19 cellular contexts compared by ENCODE assay signal in genomic region chr7:7522421-7522820, GRCh38. TPM values are rescaled to one million over a fixed set of nuclear protein-coding genes. Genes with fewer than 3 reads are reported as not detected.
DNase-seq lines count a peak whose midpoint lies in the region; ATAC-seq and TF ChIP-seq lines count a peak whose summit lies in the region.
"Had no signal": no experiment of that assay in that cellular context is flagged by ENCODE, and none has a peak within 500 bp of the region (broad histone marks: within the 10 kb centered on the region; RNA-seq: fewer than 3 reads in every experiment).

No MANE protein-coding gene starts in this region.

- H3K27me3 Mint-ChIP-seq in stimulated activated naive CD8-positive, alpha-beta T cell treated with anti-CD3 and anti-CD28 coated beads, Interleukin-15, amount 100 ng/mL, for 72 hours = no peaks in the 10 kb centered on the region
- H3K27me3 Mint-ChIP-seq in neural progenitor cell (ENCODE audit: insufficient read depth, low read depth) (no peaks in the 10 kb centered on the region), Calu3 (ENCODE audit: unreplicated experiment) (no peaks in the 10 kb centered on the region)

- in situ Hi-C loops in GM23248 (cut with MboI) = no loop called here

- BruUV-seq in Calu3 (replicated peaks; lab: Mats Ljungman, UMichigan) = no TSS peak

- H3F3A ChIP-seq in GM23248 (ENCODE audit: insufficient read depth) (no peaks in the 10 kb centered on the region), neural progenitor cell (ENCODE audit: low read depth) (no peaks in the 10 kb centered on the region)

- H4K20me1 ChIP-seq in GM23248 (ENCODE audit: insufficient read depth) = no peaks in the 10 kb centered on the region
- H4K20me1 ChIP-seq in neural progenitor cell (ENCODE audit: low read depth) = no peaks in the 10 kb centered on the region
- H4K20me1 ChIP-seq: BLaER1 treated with 17β-estradiol and CSF1 and Interleukin-3, amounts not matched to agents 10 nM and 100 nM had no signal

- H3K4me3 Mint-ChIP-seq in stimulated activated naive CD8-positive, alpha-beta T cell treated with anti-CD3 and anti-CD28 coated beads, Interleukin-15, amount 100 ng/mL, for 72 hours = no peak overlapping the region
- H3K4me3 Mint-ChIP-seq in neural progenitor cell (no peak overlapping the region), Calu3 (ENCODE audit: low read depth, unreplicated experiment) (no peak overlapping the region)
- H3K4me3 Mint-ChIP-seq: HFFc6 had no signal

- no peak overlapping the region for H3K4me2 ChIP-seq in GM23248 (ENCODE audit: unreplicated experiment)
- no peak overlapping the region for H3K4me2 ChIP-seq in neural progenitor cell
- H3K4me2 ChIP-seq: A549; BLaER1 treated with 17β-estradiol and CSF1 and Interleukin-3, amounts not matched to agents 10 nM and 100 nM had no signal

- H3K36me3 ChIP-seq in GM23248 (ENCODE audit: low read depth) (no peaks in the 10 kb centered on the region), neural progenitor cell (no peaks in the 10 kb centered on the region)
- H3K36me3 ChIP-seq: BLaER1 treated with 17β-estradiol and CSF1 and Interleukin-3, amounts not matched to agents 10 nM and 100 nM had no signal

- H3K27me3 ChIP-seq in GM23248 (replicated peaks; ENCODE audit: insufficient read depth) (no peaks in the 10 kb centered on the region), neural progenitor cell (no peaks in the 10 kb centered on the region)
- H3K27me3 ChIP-seq: BLaER1 treated with 17β-estradiol and CSF1 and Interleukin-3, amounts not matched to agents 10 nM and 100 nM had no signal

- no peak overlapping the region for H2AFZ ChIP-seq in GM23248
- H2AFZ ChIP-seq in neural progenitor cell (replicated peaks) = no peak overlapping the region

- no peaks in the 10 kb centered on the region for H3K9me3 Mint-ChIP-seq in stimulated activated naive CD8-positive, alpha-beta T cell treated with anti-CD3 and anti-CD28 coated beads, Interleukin-15, amount 100 ng/mL, for 72 hours
- no peaks in the 10 kb centered on the region for H3K9me3 Mint-ChIP-seq in neural progenitor cell
- no peaks in the 10 kb centered on the region for H3K9me3 Mint-ChIP-seq in Calu3 (ENCODE audit: low read depth, unreplicated experiment)
- H3K9me3 Mint-ChIP-seq: CD4-positive, CD25-positive, alpha-beta regulatory T cell; HFFc6 had no signal

- H3K79me2 ChIP-seq in GM23248 (ENCODE audit: insufficient read depth) (no peaks in the 10 kb centered on the region), neural progenitor cell (ENCODE audit: low read depth) (no peaks in the 10 kb centered on the region)

- peak; percentile 24 for DNase-seq in GM23248
- DNase-seq in amniotic epithelial cell (ENCODE audit: low read depth) = peak; percentile 57
- peak; percentile 26 to 38 for DNase-seq in foreskin fibroblast
- DNase-seq in stimulated activated naive CD8-positive, alpha-beta T cell treated with anti-CD3 and anti-CD28 coated beads, Interleukin-15, amount 100 ng/mL, for 72 hours = no peak
- no peak for DNase-seq in neural progenitor cell (ENCODE audit: low spot score)
- DNase-seq in Calu3 = no peak
- DNase-seq: CD4-positive, CD25-positive, alpha-beta regulatory T cell; DMS 273 treated with DMSO at 0.1 percent for 48 hours; GOT3; HCEC 1CT; HFFc6 had no signal

- H3K36me3 Mint-ChIP-seq in neural progenitor cell (no peaks in the 10 kb centered on the region), Calu3 (ENCODE audit: insufficient read depth, unreplicated experiment) (no peaks in the 10 kb centered on the region)
- H3K36me3 Mint-ChIP-seq: CD4-positive, CD25-positive, alpha-beta regulatory T cell had no signal

- H3K4me1 ChIP-seq in GM23248 (ENCODE audit: insufficient read depth) = no peaks in the 10 kb centered on the region
- no peaks in the 10 kb centered on the region for H3K4me1 ChIP-seq in neural progenitor cell
- H3K4me1 ChIP-seq: BLaER1 treated with 17β-estradiol and CSF1 and Interleukin-3, amounts not matched to agents 10 nM and 100 nM had no signal

- intact Hi-C loops in Calu3 (cut with micrococcal nuclease; ENCODE audit: unreplicated experiment) = no loop called here

- 70 to 80% methylated on average over 3 of the region's 3 CpGs for WGBS in GM23248 (ENCODE audit: low coverage in 1 of 2, low lambda C conversion rate in 2 of 2, missing lambda C conversion rate in 2 of 2), 2 experiments

- no peak for ATAC-seq in HG02610 (IDR thresholded peaks at IDR 0.05; ENCODE audit: unreplicated experiment)
- no peak for ATAC-seq in stimulated activated naive CD8-positive, alpha-beta T cell treated with anti-CD3 and anti-CD28 coated beads, Interleukin-15, amount 100 ng/mL, for 72 hours
- ATAC-seq: A549, GM12878, K562 had no signal

- no peaks in the 10 kb centered on the region for H3K4me1 Mint-ChIP-seq in stimulated activated naive CD8-positive, alpha-beta T cell treated with anti-CD3 and anti-CD28 coated beads, Interleukin-15, amount 100 ng/mL, for 72 hours
- H3K4me1 Mint-ChIP-seq in neural progenitor cell (no peaks in the 10 kb centered on the region), Calu3 (ENCODE audit: low read depth, unreplicated experiment) (peaks cover 44% of the 10 kb centered on the region)
- H3K4me1 Mint-ChIP-seq: CD4-positive, CD25-positive, alpha-beta regulatory T cell had no signal

- H3K27ac ChIP-seq in GM23248 = no peak overlapping the region
- no peak overlapping the region for H3K27ac ChIP-seq in neural progenitor cell
- H3K27ac ChIP-seq: A549; BLaER1 treated with 17β-estradiol and CSF1 and Interleukin-3, amounts not matched to agents 10 nM and 100 nM; HL-60 had no signal

- H3K9me2 ChIP-seq in GM23248 (ENCODE audit: insufficient read depth) = no peaks in the 10 kb centered on the region

- H3K9ac ChIP-seq in GM23248 (no peak overlapping the region), neural progenitor cell (no peak overlapping the region)
- H3K9ac ChIP-seq: BLaER1 treated with 17β-estradiol and CSF1 and Interleukin-3, amounts not matched to agents 10 nM and 100 nM had no signal

- TF ChIP-seq CTCF in foreskin fibroblast (IDR thresholded peaks at IDR 0.05; ENCODE audit: low read depth, low read length) = no peak
- TF ChIP-seq CTCF in neural progenitor cell (IDR thresholded peaks at IDR 0.05) = no peak
- no peak for TF ChIP-seq CTCF in Calu3 (IDR thresholded peaks at IDR 0.05; ENCODE audit: unreplicated experiment)

- H3K27ac Mint-ChIP-seq in stimulated activated naive CD8-positive, alpha-beta T cell treated with anti-CD3 and anti-CD28 coated beads, Interleukin-15, amount 100 ng/mL, for 72 hours = no peak overlapping the region
- H3K27ac Mint-ChIP-seq in neural progenitor cell (no peak overlapping the region), Calu3 (ENCODE audit: unreplicated experiment) (no peak overlapping the region)
- H3K27ac Mint-ChIP-seq: CD4-positive, CD25-positive, alpha-beta regulatory T cell; HFFc6 had no signal

- CTCF ChIA-PET in Calu3 (lab: Charles Lee) = interaction anchor here (0.6 to 0.7 kb wide), 2 partner anchors 693 to 964 kb away, joined by 3 to 4 read pairs; no protein-coding TSS in a partner anchor

- H3K4me3 ChIP-seq in GM23248 (no peak overlapping the region), foreskin fibroblast (ENCODE audit: low read depth in 1 of 2, low read length in 2 of 2) (no peak overlapping the region), neural progenitor cell (no peak overlapping the region)
- H3K4me3 ChIP-seq: A549; BLaER1 treated with 17β-estradiol and CSF1 and Interleukin-3, amounts not matched to agents 10 nM and 100 nM; GM12878; K562 had no signal

- H3K9me3 ChIP-seq in GM23248 (ENCODE audit: low read depth) (no peaks in the 10 kb centered on the region), neural progenitor cell (ENCODE audit: low read depth) (no peaks in the 10 kb centered on the region)
- H3K9me3 ChIP-seq: A549; BLaER1 treated with 17β-estradiol and CSF1 and Interleukin-3, amounts not matched to agents 10 nM and 100 nM had no signal

RNA-seq across cellular contexts. Expression of gene COL28A1, which starts 13.3 kb away (rescaled TPM):
- total RNA-seq in GM23248 (2014; rRNA removed; shearing (Covaris generic)) = not detected in 2 replicates
- polyA plus RNA-seq in GM23248 (2016; fragmentation: Nextera tagmentation; extraction: Ambion mirVana) = not detected in 2 replicates
- total RNA-seq in neural progenitor cell (ENCODE audit: low replicate concordance) (0.43 and 0.60 TPM in 2 replicates), Calu3 (2022) (1.3 and 3.2 TPM in 2 replicates)
- total RNA-seq: Daoy, G401, GM12878 had no signal
- polyA plus RNA-seq: CD4-positive, CD25-positive, alpha-beta regulatory T cell had no signal

RNA-seq across cellular contexts. Expression of gene MIOS, which starts 44.3 kb away (rescaled TPM):
- total RNA-seq in GM23248 (2014; rRNA removed; shearing (Covaris generic)) = 29.7 and 47.8 TPM in 2 replicates
- 12.4 and 13.3 TPM in 2 replicates for polyA plus RNA-seq in GM23248 (2016; fragmentation: Nextera tagmentation; extraction: Ambion mirVana)
- 62.0 and 62.2 TPM in 2 replicates for total RNA-seq in neural progenitor cell (ENCODE audit: low replicate concordance)
- total RNA-seq in Calu3 (2022) = 38.2 and 46.5 TPM in 2 replicates

Comparison
In these comparisons a context has a peak if more than half of its experiments do, and no peak if none do; other contexts are left out.
1. DNase-seq: peak in GM23248 (single experiment), amniotic epithelial cell (single experiment) and foreskin fibroblast (2 of 2); none in stimulated activated naive CD8-positive, alpha-beta T cell treated with anti-CD3 and anti-CD28 coated beads, Interleukin-15, amount 100 ng/mL, for 72 hours (0 of 2), neural progenitor cell (single experiment) and Calu3 (single experiment).